8 cellular contexts compared by ENCODE assay signal in the genomic region with DNA sequence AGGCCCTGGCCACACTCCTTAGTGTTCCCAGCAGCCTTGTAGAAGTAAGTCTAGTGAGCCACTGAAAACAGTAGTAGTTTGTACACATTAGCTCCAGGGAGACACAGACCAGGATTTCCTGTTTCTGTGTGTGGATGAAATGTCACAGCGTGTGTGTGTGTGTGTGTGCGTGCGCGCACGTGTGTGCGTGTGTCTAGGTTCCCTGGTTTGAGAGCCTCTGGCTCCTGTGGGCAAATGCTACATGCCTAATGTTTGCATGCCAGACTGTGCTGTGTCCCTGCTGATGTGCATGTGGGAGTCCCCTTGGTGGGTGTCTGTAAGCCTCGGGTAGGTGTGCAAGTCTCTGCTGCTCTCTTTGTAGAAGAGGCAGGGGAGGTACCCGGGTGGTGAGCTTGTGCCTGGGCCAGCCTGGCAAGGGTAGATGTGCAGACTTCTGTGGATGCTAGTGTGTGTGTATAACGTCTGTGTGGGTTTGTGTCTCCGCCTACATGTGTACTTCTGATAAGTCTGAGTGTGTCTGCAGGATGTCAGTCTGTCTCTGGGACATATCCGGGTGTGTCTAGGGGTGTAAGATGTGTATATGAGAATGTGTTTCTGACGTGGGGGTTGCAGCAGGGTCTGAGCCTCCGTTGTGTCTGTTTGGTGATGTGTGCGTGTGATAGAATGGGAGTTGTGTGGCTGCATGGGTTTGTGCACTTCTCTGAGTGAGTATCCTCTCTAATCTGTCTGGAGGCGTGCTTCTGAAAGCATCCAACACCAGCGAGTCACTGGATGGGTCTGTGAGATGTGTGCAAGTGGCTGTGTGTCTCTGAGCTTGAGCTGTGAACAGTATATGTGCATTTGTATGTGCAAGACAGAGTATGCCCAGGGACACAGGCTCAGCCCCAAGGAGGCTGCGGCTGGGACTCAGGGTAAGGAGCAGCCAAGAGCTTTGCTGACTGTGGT. TPM values are rescaled to one million over a fixed set of nuclear protein-coding genes. Genes with fewer than 3 reads are reported as not detected.
DNase-seq lines count a peak whose midpoint lies in the region; ATAC-seq and TF ChIP-seq lines count a peak whose summit lies in the region.

No MANE protein-coding gene starts in this region.

- in situ Hi-C loops in KBM-7 (cut with MboI; ENCODE audit: low pct_unique_long_range_greater_than_20kb, low sequenced_read_pairs) (no loop called here), GM13976 (cut with MboI; ENCODE audit: low sequenced_read_pairs, unreplicated experiment) (no loop called here)

- H3K27ac ChIP-seq in spleen, result peak overlapping the region in 5 of 8 donors; percentile 39 to 72 (median 68)

- DNase-seq in KBM-7 (peak; percentile 75), fibroblast of gingiva (ENCODE audit: low read depth) (peak; percentile 71), spleen (peak; percentile 78), GM13976 (ENCODE audit: low spot score) (no peak), HK-2 (ENCODE audit: unreplicated experiment) (no peak), NOMO-1 treated with dmso at 0.1 percent for 144 hours (lab: John Stamatoyannopoulos, UW; ENCODE audit: unreplicated experiment) (no peak)
- peak; percentile 46 for DNase-seq in activated CD4-positive, alpha-beta T cell treated with anti-CD3 and anti-CD28 coated beads for 48 hours

- 44 to 55% (median 51%) methylated on average over 15 to 17 of the region's 17 CpGs for WGBS in spleen, 5 donors

- H3K9me3 ChIP-seq in spleen, result no peaks in the 10 kb centered on the region

- no peak overlapping the region for H3K4me3 ChIP-seq in spleen

- ATAC-seq in GM21717 (IDR thresholded peaks at IDR 0.05; ENCODE audit: unreplicated experiment), result no peak

- intact Hi-C loops in spleen (cut with DNase I; ENCODE audit: low total_unique reads), result no loop called here

- peaks cover 38 to 96% (median 85%) of the 10 kb centered on the region in 6 donors for H3K4me1 ChIP-seq in spleen

- H3K27me3 ChIP-seq in spleen (replicated peaks in 1 of 7), result peaks cover 0 to 1% (median 0%) of the 10 kb centered on the region in 7 donors

- TF ChIP-seq CTCF in spleen (IDR thresholded peaks at IDR 0.05 in 8 of 11, conservative IDR thresholded peaks at IDR 0.05 in 3 of 11) (no peak), GM13976 (IDR thresholded peaks at IDR 0.05; ENCODE audit: borderline replicate concordance, control extremely low read depth, extremely low read depth, insufficient read depth, missing control alignments) (no peak)

- no peaks in the 10 kb centered on the region for H3K36me3 ChIP-seq in spleen

- no peak for TF ChIP-seq POLR2A in spleen (IDR thresholded peaks at IDR 0.05)

RNA-seq across cellular contexts. Expression of a gene that starts 19.0 kb away (rescaled TPM):
- not detected for total RNA-seq in spleen
- under 1 TPM; 0.05 to 0.16 (median 0.11) TPM for polyA plus RNA-seq in spleen

Comparison
In these comparisons a context has a peak if more than half of its experiments do, and no peak if none do; other contexts are left out.
1. DNase-seq: peak in KBM-7 (single experiment), activated CD4-positive, alpha-beta T cell treated with anti-CD3 and anti-CD28 coated beads for 48 hours (single experiment), fibroblast of gingiva (single experiment) and spleen (single experiment); none in GM13976 (single experiment), HK-2 (single experiment) and NOMO-1 treated with dmso at 0.1 percent for 144 hours (single experiment).